In genomic region chr11:7383406-7383805, GRCh38 we compare ENCODE assay signal across 30 cellular contexts.
"Had no signal": no experiment of that assay in that cellular context is flagged by ENCODE, and none has a peak within 500 bp of the region (broad histone marks: within the 10 kb centered on the region; RNA-seq: fewer than 3 reads in every experiment).

No MANE protein-coding gene starts in this region.

- ATAC-seq: activated CD8-positive, alpha-beta T cell treated with anti-CD3 and anti-CD28 coated beads for 36 hours; activated naive CD4-positive, alpha-beta T cell treated with anti-CD3 and anti-CD28 coated beads, Interleukin-2, amount 50 U/mL, for 72 hours; body of pancreas; Right ventricle myocardium inferior; SK-N-SH treated with all-trans-retinoic acid at 6 μM for 48 hours; T-cell; T-helper 17 cell had no signal

- H3K4me3 ChIP-seq: adrenal gland, body of pancreas, breast epithelium, MG63, PC-9 had no signal

- H2AFZ ChIP-seq: PC-9 had no signal

- H3K27ac Mint-ChIP-seq: activated CD4-positive, alpha-beta T cell treated with anti-CD3 and anti-CD28 coated beads, Interleukin-2, amount 10 ng/mL, durations not matched to agents 24 days and 14 days; activated CD8-positive, alpha-beta T cell treated with anti-CD3 and anti-CD28 coated beads for 36 hours; activated naive CD4-positive, alpha-beta T cell treated with anti-CD3 and anti-CD28 coated beads, Interleukin-2, amount 50 U/mL, for 72 hours; activated T-helper 2 cell treated with anti-CD3 and anti-CD28 coated beads, Interferon-gamma antibody, Interleukin-2, Interleukin-4, amounts not matched to agents 10 μg/mL and 5 μg/mL and 100 μg/mL, durations not matched to agents 14 hours and 24 hours and 36 hours; T-cell had no signal

- H3K27me3 Mint-ChIP-seq: activated CD4-positive, alpha-beta T cell treated with anti-CD3 and anti-CD28 coated beads, Interleukin-2, amount 10 ng/mL, durations not matched to agents 24 days and 14 days had no signal

- DNase-seq: activated CD4-positive, alpha-beta T cell treated with anti-CD3 and anti-CD28 coated beads, Interleukin-2, amount 10 ng/mL, durations not matched to agents 24 days and 14 days; activated CD4-positive, alpha-beta T cell treated with anti-CD3 and anti-CD28 coated beads, Interleukin-2, amount 50 U/mL, for 4 hours; activated CD8-positive, alpha-beta T cell treated with anti-CD3 and anti-CD28 coated beads for 36 hours; activated gamma-delta T cell; activated naive CD4-positive, alpha-beta T cell treated with Interleukin-2 at 50 U/mL for 16 hours; activated T-cell treated with anti-CD3 and anti-CD28 coated beads, Interleukin-2, amount 50 U/mL, for 1 hour; adrenal gland; body of pancreas; MG63; NCI-H1048; NCI-H1436 treated with DMSO at 0.1 percent for 48 hours; NCI-H1694 treated with DMSO at 0.1 percent for 48 hours; NCI-H2029; NCI-H2107; NCI-H2171; NCI-H510A; NCI-H526; NCI-H748 treated with DMSO at 0.1 percent for 48 hours; NK-92 treated with Interleukin-12 subunit alpha and Interleukin-12 subunit beta, amount 100 ng/mL, for 24 hours; PC-9; SIG-M5; T-cell; T-helper 17 cell; WERI-Rb-1 had no signal

- H3K4me1 ChIP-seq: adrenal gland, body of pancreas, breast epithelium had no signal

- H3K27ac ChIP-seq: adrenal gland, body of pancreas, breast epithelium, PC-9, RWPE1, WERI-Rb-1 had no signal

- H3K9me3 ChIP-seq: adrenal gland, body of pancreas, breast epithelium, MG63 had no signal

- H3K27me3 ChIP-seq: adrenal gland, body of pancreas, breast epithelium, MG63 had no signal

- H3K36me3 Mint-ChIP-seq: activated naive CD4-positive, alpha-beta T cell treated with anti-CD3 and anti-CD28 coated beads, Interleukin-2, amount 50 U/mL, for 72 hours; T-cell had no signal

- H3K4me3 Mint-ChIP-seq: activated CD4-positive, alpha-beta T cell treated with anti-CD3 and anti-CD28 coated beads, Interleukin-2, amount 10 ng/mL, durations not matched to agents 24 days and 14 days; activated CD8-positive, alpha-beta T cell treated with anti-CD3 and anti-CD28 coated beads for 36 hours; T-cell; T-helper 17 cell had no signal

- H3K36me3 ChIP-seq: adrenal gland, breast epithelium, MG63, WERI-Rb-1 had no signal

- H3K4me1 Mint-ChIP-seq: activated CD4-positive, alpha-beta T cell treated with anti-CD3 and anti-CD28 coated beads, Interleukin-2, amount 10 ng/mL, durations not matched to agents 24 days and 14 days; T-cell had no signal

- H3K9me3 Mint-ChIP-seq: activated CD4-positive, alpha-beta T cell treated with anti-CD3 and anti-CD28 coated beads, Interleukin-2, amount 10 ng/mL, durations not matched to agents 24 days and 14 days; activated CD8-positive, alpha-beta T cell treated with anti-CD3 and anti-CD28 coated beads for 36 hours; activated naive CD4-positive, alpha-beta T cell treated with anti-CD3 and anti-CD28 coated beads, Interleukin-2, amount 50 U/mL, for 72 hours; activated T-helper 2 cell treated with anti-CD3 and anti-CD28 coated beads, Interferon-gamma antibody, Interleukin-2, Interleukin-4, amounts not matched to agents 10 μg/mL and 5 μg/mL and 100 μg/mL, durations not matched to agents 14 hours and 24 hours and 36 hours; T-cell had no signal

- H3K4me2 ChIP-seq: PC-9 had no signal
